ENCODE assay signal across 20 cellular contexts in genomic region chr18:61699397-61700090, GRCh38.
"Had no signal": no experiment of that assay in that cellular context is flagged by ENCODE, and none has a peak within 500 bp of the region (broad histone marks: within the 10 kb centered on the region; RNA-seq: fewer than 3 reads in every experiment).

No MANE protein-coding gene starts in this region.

- H3K4me1 ChIP-seq: gastroesophageal sphincter, pancreas, right lobe of liver, upper lobe of left lung, uterus had no signal

- H3K36me3 Mint-ChIP-seq: naive B cell; stimulated activated memory B cell treated with anti-CD40 and anti-IgM and Interleukin-4, amounts not matched to agents 10 μg/mL and 1 μg/mL and 100 μg/mL, for 72 hours had no signal

- H3K4me3 Mint-ChIP-seq: naive B cell; nephron; stimulated activated memory B cell treated with anti-CD40 and anti-IgM and Interleukin-4, amounts not matched to agents 10 μg/mL and 1 μg/mL and 100 μg/mL, for 72 hours; stimulated activated naive CD8-positive, alpha-beta T cell treated with anti-CD3 and anti-CD28 coated beads, Interleukin-15, Interleukin-2, amounts not matched to agents 100 ng/mL and 50 ng/mL, for 24 hours had no signal

- H3K36me3 ChIP-seq: gastroesophageal sphincter, pancreas, right lobe of liver, tibial artery, upper lobe of left lung, uterus had no signal

- H3K4me1 Mint-ChIP-seq: naive B cell; nephron; stimulated activated memory B cell treated with anti-CD40 and anti-IgM and Interleukin-4, amounts not matched to agents 10 μg/mL and 1 μg/mL and 100 μg/mL, for 72 hours had no signal

- H3K27ac Mint-ChIP-seq: naive B cell; nephron; progenitor cell of endocrine pancreas; stimulated activated memory B cell treated with anti-CD40 and anti-IgM and Interleukin-4, amounts not matched to agents 10 μg/mL and 1 μg/mL and 100 μg/mL, for 72 hours; stimulated activated naive CD8-positive, alpha-beta T cell treated with anti-CD3 and anti-CD28 coated beads, Interleukin-15, Interleukin-2, amounts not matched to agents 100 ng/mL and 50 ng/mL, for 24 hours had no signal

- H3K27me3 ChIP-seq: gastroesophageal sphincter, pancreas, right lobe of liver, tibial artery, upper lobe of left lung, uterus had no signal

- H3K4me3 ChIP-seq: coronary artery, gastroesophageal sphincter, lung, pancreas, right lobe of liver, tibial artery, upper lobe of left lung, uterus had no signal

- DNase-seq: effector CD4-positive, alpha-beta T cell; left colon; left ventricle myocardium superior; mesendoderm; naive B cell; occipital lobe; pancreas; right lobe of liver; stimulated activated CD4-positive, alpha-beta T cell treated with anti-CD3 and anti-CD28 coated beads, Interleukin-4, amount 100 ng/mL, for 24 hours; tibial artery; uterus had no signal

- ATAC-seq: esophagus mucosa; gastroesophageal sphincter; left colon; left ventricle myocardium superior; pancreas; right lobe of liver; stimulated activated memory B cell treated with anti-CD40 and anti-IgM and Interleukin-4, amounts not matched to agents 10 μg/mL and 1 μg/mL and 100 μg/mL, for 72 hours had no signal

- H3K9me3 ChIP-seq: pancreas, right lobe of liver, tibial artery, uterus had no signal

- H3K27me3 Mint-ChIP-seq: progenitor cell of endocrine pancreas; stimulated activated memory B cell treated with anti-CD40 and anti-IgM and Interleukin-4, amounts not matched to agents 10 μg/mL and 1 μg/mL and 100 μg/mL, for 72 hours; stimulated activated naive CD8-positive, alpha-beta T cell treated with anti-CD3 and anti-CD28 coated beads, Interleukin-15, Interleukin-2, amounts not matched to agents 100 ng/mL and 50 ng/mL, for 24 hours had no signal

- H3K27ac ChIP-seq: coronary artery, gastroesophageal sphincter, pancreas, right lobe of liver, tibial artery, upper lobe of left lung, uterus had no signal

- H3K9me3 Mint-ChIP-seq: stimulated activated naive CD8-positive, alpha-beta T cell treated with anti-CD3 and anti-CD28 coated beads, Interleukin-15, Interleukin-2, amounts not matched to agents 100 ng/mL and 50 ng/mL, for 24 hours had no signal
